ENCODE assay signal across 8 cellular contexts in genomic region chr15:66386204-66387123, GRCh38. TPM values are rescaled to one million over a fixed set of nuclear protein-coding genes. Genes with fewer than 3 reads are reported as not detected.
A peak's percentile ranks its signal among the peaks of the same experiment; 100 is the strongest.
DNase-seq lines count a peak whose midpoint lies in the region; ATAC-seq and TF ChIP-seq lines count a peak whose summit lies in the region.

Gene MAP2K1, plus strand, starts transcription at chr15:66386912. Its CDS starts 436 bp downstream, at chr15:66387348.

- H3K36me3 ChIP-seq in SK-N-SH (replicated peaks in 1 of 2; ENCODE audit: control insufficient read depth in 1 of 2, insufficient read depth in 2 of 2, low read length in 1 of 2) (peaks cover 0 to 4% of the 10 kb centered on the region in 2 experiments), testis (ENCODE audit: low read depth, missing control alignments) (no peaks in the 10 kb centered on the region)

- peak; percentile 81 for TF ChIP-seq POLR2A in NB4 (IDR thresholded peaks at IDR 0.05; ENCODE audit: extremely low read depth, insufficient read length)
- TF ChIP-seq POLR2A in testis (IDR thresholded peaks at IDR 0.05): no peak

- WGBS in SK-N-SH (ENCODE audit: low lambda C conversion rate): 9% methylated on average over 26 of the region's 69 CpGs
- WGBS in testis, 2 donors: 5 to 9% methylated on average over 20 to 51 of the region's 69 CpGs

- peaks cover 4% of the 10 kb centered on the region for H3K36me3 Mint-ChIP-seq in activated naive CD4-positive, alpha-beta T cell treated with anti-CD3 and anti-CD28 coated beads, Interleukin-2, amount 50 U/mL, for 24 hours

- TF ChIP-seq CTCF in GM10248 (IDR thresholded peaks at IDR 0.05; ENCODE audit: control extremely low read depth, extremely low read depth, low read depth, missing control alignments): peak; percentile 75
- peak; percentile 58 for TF ChIP-seq CTCF in NB4 (IDR thresholded peaks at IDR 0.05; ENCODE audit: low read depth, low read length)
- peak; percentile 75 for TF ChIP-seq CTCF in SK-N-SH (IDR thresholded peaks at IDR 0.05)
- TF ChIP-seq CTCF in omental fat pad (IDR thresholded peaks at IDR 0.05): no peak
- TF ChIP-seq CTCF in testis (IDR thresholded peaks at IDR 0.05): peak; percentile 70 to 81 (median 76)

- peak within 1 kb of the TSS; percentile 74 to 78 for H3K27ac ChIP-seq in SK-N-SH (ENCODE audit: low read depth in 2 of 2, low read length in 1 of 2)
- peak within 1 kb of the TSS; percentile 93 to 94 for H3K27ac ChIP-seq in testis

- peak within 1 kb of the TSS; percentile 97 for H2AFZ ChIP-seq in SK-N-SH (ENCODE audit: low read depth)

- POLR2A ChIA-PET in GM10248 (lab: Yijun Ruan, JAX): interaction anchor here (0.6 to 3.6 kb wide), 4 partner anchors 9 to 111 kb away, joined by 3 to 17 read pairs (median 4); partner anchors contain the start of gene SNAPC5
- POLR2A ChIA-PET in SK-N-SH (lab: Yijun Ruan, JAX): interaction anchor here (1.0 to 3.5 kb wide), 3 partner anchors 12 to 111 kb away, joined by 3 to 21 read pairs (median 3); partner anchors contain the start of gene SNAPC5

- peak; percentile 21; the same call in 1 of the 2 replicates for TF ChIP-seq RAD21 in SK-N-SH (IDR thresholded peaks at IDR 0.05; ENCODE audit: low read length)

- H3K4me1 Mint-ChIP-seq in activated naive CD4-positive, alpha-beta T cell treated with anti-CD3 and anti-CD28 coated beads, Interleukin-2, amount 50 U/mL, for 24 hours: peaks cover 56% of the 10 kb centered on the region

- H3K4me3 ChIP-seq in NB4 (ENCODE audit: low read depth, low read length) (peak within 1 kb of the TSS; percentile 87), SK-N-SH (ENCODE audit: low read depth in 2 of 2, low read length in 1 of 2) (peak within 1 kb of the TSS; percentile 74 to 92), testis (peak within 1 kb of the TSS; percentile 92 to 93)

- H3K9ac ChIP-seq in SK-N-SH: peak within 1 kb of the TSS; percentile 79

- DNase-seq in GM10248 (ENCODE audit: extremely low spot score): peak; percentile 96
- DNase-seq in NB4 (ENCODE audit: low read depth): peak; percentile 97
- DNase-seq in SK-N-SH: peak; percentile 99
- peak; percentile 96 for DNase-seq in globus pallidus (ENCODE audit: low spot score)
- peak; percentile 91 for DNase-seq in omental fat pad (ENCODE audit: low spot score)
- DNase-seq in testis: peak; percentile 98

- H3K27me3 Mint-ChIP-seq in activated naive CD4-positive, alpha-beta T cell treated with anti-CD3 and anti-CD28 coated beads, Interleukin-2, amount 50 U/mL, for 24 hours: no peaks in the 10 kb centered on the region

- H3K27me3 ChIP-seq in SK-N-SH (ENCODE audit: insufficient read depth): no peaks in the 10 kb centered on the region
- H3K27me3 ChIP-seq in testis: no peaks in the 10 kb centered on the region

- ATAC-seq in HG02571 (IDR thresholded peaks at IDR 0.05; ENCODE audit: unreplicated experiment) (peak; percentile 83), omental fat pad (ENCODE audit: low FRiP score) (peak; percentile 96)

- no peak for TF ChIP-seq EP300 in SK-N-SH (IDR thresholded peaks at IDR 0.05; ENCODE audit: borderline replicate concordance in 1 of 2, low read depth in 1 of 2, low read length in 1 of 2)

- CTCF ChIA-PET in GM10248 (lab: Yijun Ruan, JAX): interaction anchor here (0.7 to 7.4 kb wide), 22 partner anchors 9 to 112 kb away, joined by 3 to 94 read pairs (median 4); partner anchors contain the start of genes SNAPC5 and TIPIN
- CTCF ChIA-PET in SK-N-SH (lab: Yijun Ruan, JAX): interaction anchor here (0.6 to 3.9 kb wide), 17 partner anchors 8 to 465 kb away, joined by 3 to 51 read pairs (median 3); partner anchors contain the start of genes SNAPC5, TIPIN and ZWILCH

- H4K20me1 ChIP-seq in SK-N-SH (ENCODE audit: insufficient read depth): peaks cover 27% of the 10 kb centered on the region

- peaks cover 52% of the 10 kb centered on the region for H3K79me2 ChIP-seq in SK-N-SH (ENCODE audit: insufficient read depth)

- H3K4me2 ChIP-seq in SK-N-SH: peak within 1 kb of the TSS; percentile 85

- H3K9me3 Mint-ChIP-seq in activated naive CD4-positive, alpha-beta T cell treated with anti-CD3 and anti-CD28 coated beads, Interleukin-2, amount 50 U/mL, for 24 hours: no peaks in the 10 kb centered on the region

- H3K9me2 ChIP-seq in SK-N-SH: no peaks in the 10 kb centered on the region

- peak within 1 kb of the TSS; percentile 100 for H3K4me3 Mint-ChIP-seq in activated naive CD4-positive, alpha-beta T cell treated with anti-CD3 and anti-CD28 coated beads, Interleukin-2, amount 50 U/mL, for 24 hours

- H3K4me1 ChIP-seq in SK-N-SH (ENCODE audit: control insufficient read depth in 1 of 2, insufficient read depth in 2 of 2, low read depth in 1 of 2, low read length in 1 of 2) (peaks cover 6 to 9% of the 10 kb centered on the region in 2 experiments; a peak in 3 of 4 replicates), testis (peaks cover 17% of the 10 kb centered on the region)

- H3K9me3 ChIP-seq in SK-N-SH (no peaks in the 10 kb centered on the region), testis (no peaks in the 10 kb centered on the region)

- intact Hi-C loops in testis (cut with DNase I; ENCODE audit: low total_unique reads): loop anchor here (5.0 kb wide), 1 partner anchor 111 kb away; the partner anchor contains the start of gene SNAPC5

- H3K27ac Mint-ChIP-seq in activated naive CD4-positive, alpha-beta T cell treated with anti-CD3 and anti-CD28 coated beads, Interleukin-2, amount 50 U/mL, for 24 hours: peak within 1 kb of the TSS; percentile 99

- peaks cover 17% of the 10 kb centered on the region for H3F3A ChIP-seq in SK-N-SH (replicated peaks; ENCODE audit: insufficient read depth)

TF ChIP-seq in SK-N-SH, 30 proteins besides CTCF, POLR2A, EP300 and RAD21 (continues in another document):
- peak; percentile 86 for TF ChIP-seq MXI1 (IDR thresholded peaks at IDR 0.05; ENCODE audit: low read depth, low read length)
- peak; percentile 47; the same call in 1 of the 2 replicates for TF ChIP-seq ELF1 (IDR thresholded peaks at IDR 0.05)
- TF ChIP-seq USF1 (IDR thresholded peaks at IDR 0.05; ENCODE audit: borderline replicate concordance, low read depth): peak; percentile 92
- TF ChIP-seq CHD2 (IDR thresholded peaks at IDR 0.05; ENCODE audit: low read length, partially characterized antibody): peak; percentile 88
- TF ChIP-seq SMC3 (IDR thresholded peaks at IDR 0.05; ENCODE audit: low read depth, low read length): peak; percentile 61
- peak; percentile 81 for TF ChIP-seq POLR2AphosphoS5 (IDR thresholded peaks at IDR 0.05; ENCODE audit: low read depth, low read length)
- peak; percentile 27; the same call in 1 of the 2 replicates for TF ChIP-seq TCF12 (IDR thresholded peaks at IDR 0.05)
- TF ChIP-seq FOSL2 (IDR thresholded peaks at IDR 0.05; ENCODE audit: borderline replicate concordance, low read depth): no peak
- peak; percentile 90 for TF ChIP-seq MAX (IDR thresholded peaks at IDR 0.05; ENCODE audit: low read depth)
- TF ChIP-seq GATA2 (CRISPR knock-in tag; IDR thresholded peaks at IDR 0.05): no peak
- TF ChIP-seq ZBTB33 (IDR thresholded peaks at IDR 0.05; ENCODE audit: borderline replicate concordance, low read depth): no peak
- TF ChIP-seq SIN3A (IDR thresholded peaks at IDR 0.05; ENCODE audit: borderline replicate concordance, low read depth, low read length): 0 out of 2 replicates have a peak, but pooled peaks have one; percentile 37
- peak; percentile 80 for TF ChIP-seq TAF1 (IDR thresholded peaks at IDR 0.05; ENCODE audit: borderline replicate concordance, low read depth, low read length)
- peak; percentile 75 for TF ChIP-seq GABPA (IDR thresholded peaks at IDR 0.05; ENCODE audit: low read depth)
- TF ChIP-seq FOXJ3 (CRISPR knock-in tag; IDR thresholded peaks at IDR 0.05): no peak
- TF ChIP-seq USF2 (IDR thresholded peaks at IDR 0.05; ENCODE audit: borderline replicate concordance, low read depth, low read length): peak; percentile 64; the same call in 1 of the 2 replicates

RNA-seq across cellular contexts. Expression of gene MAP2K1, which starts in this region (rescaled TPM):
- 21.8 and 25.5 TPM in 2 replicates for polyA plus RNA-seq in SK-N-SH (2012; rRNA removed)
- polyA plus RNA-seq in SK-N-SH (2012; cell fraction: cytosol; rRNA removed): 28.9 and 31.6 TPM in 2 replicates
- polyA plus RNA-seq in SK-N-SH (2012; cell fraction: nucleus; rRNA removed): 18.6 and 23.6 TPM in 2 replicates
- total RNA-seq in omental fat pad: 10 to 100 TPM; 49.3 to 63.2 (median 59.6) TPM
- total RNA-seq in testis: 10 to 100 TPM; 27.6 to 29.6 TPM
- 26.1 TPM for polyA plus RNA-seq in testis (ENCODE audit: insufficient read depth, low read depth, low replicate concordance)

Comparison
In these comparisons a context has a peak if more than half of its experiments do, and no peak if none do; other contexts are left out.
1. Peak in every context shown above with its lines: DNase-seq, ATAC-seq, H3K4me3 ChIP-seq and H3K27ac ChIP-seq.
2. CTCF ChIP-seq: peak in GM10248 (single experiment), NB4 (single experiment), SK-N-SH (single experiment) and testis (3 of 3); none in omental fat pad (0 of 3).